Comparison of ENCODE assay signal across 8 cellular contexts in the genomic region with DNA sequence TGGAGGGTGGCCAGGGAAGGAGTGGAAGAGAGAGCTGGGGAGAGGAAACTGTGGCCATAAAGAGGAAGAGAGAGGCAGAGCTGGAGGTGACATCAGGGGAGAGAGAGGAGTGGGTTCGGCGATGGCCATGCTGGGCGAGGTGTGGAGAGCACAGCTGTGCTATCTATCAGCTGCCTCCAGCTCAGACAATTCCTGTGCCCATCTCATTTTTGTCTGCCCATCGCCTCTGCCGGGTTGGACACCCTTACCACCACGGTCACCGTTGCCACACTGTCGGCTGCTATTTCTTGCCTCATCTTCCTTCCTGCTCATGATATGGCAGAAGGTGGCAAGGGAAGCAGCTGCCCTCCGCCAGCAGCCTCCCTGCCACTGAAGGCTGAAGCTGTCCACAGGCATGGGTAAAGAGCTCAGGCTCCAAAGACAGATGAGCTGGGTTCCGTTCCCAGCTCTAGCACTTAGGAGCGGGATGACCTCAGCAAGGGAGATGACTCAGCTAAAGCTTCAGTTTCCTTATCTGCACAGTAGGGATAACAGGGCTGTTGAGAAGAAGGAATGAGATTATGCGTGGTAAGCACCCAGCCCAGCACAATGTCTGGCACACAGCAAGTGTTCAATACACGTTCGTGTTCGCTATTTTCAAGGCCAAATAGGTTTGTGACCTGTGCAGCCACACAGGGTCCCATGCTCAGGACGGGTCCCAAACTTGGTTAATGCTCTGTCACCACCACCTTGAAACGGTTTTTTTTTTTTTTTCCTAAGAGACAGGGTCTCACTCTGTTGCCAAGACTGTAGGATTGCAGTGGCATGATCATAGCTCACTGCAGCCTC. TPM values are rescaled to one million over a fixed set of nuclear protein-coding genes. Genes with fewer than 3 reads are reported as not detected.
DNase-seq lines count a peak whose midpoint lies in the region; ATAC-seq and TF ChIP-seq lines count a peak whose summit lies in the region.

No MANE protein-coding gene starts in this region.

- H3K36me3 ChIP-seq in HUES6 (ENCODE audit: control insufficient read depth, insufficient read depth, low read length), result no peaks in the 10 kb centered on the region
- H3K36me3 ChIP-seq in thyroid gland, result peaks cover 0 to 8% of the 10 kb centered on the region in 2 donors

- intact Hi-C loops in thyroid gland (cut with DNase I) (no loop called here), sciatic nerve (cut with DNase I) (no loop called here), lower leg skin (cut with DNase I; ENCODE audit: low total_unique reads) (no loop called here)

- peak overlapping the region; percentile 63 for H3K4me3 Mint-ChIP-seq in activated CD8-positive, alpha-beta T cell treated with anti-CD3 and anti-CD28 coated beads, Interleukin-2, amount 10 ng/mL, durations not matched to agents 7 days and 5 days

- POLR2A ChIA-PET in activated CD8-positive, alpha-beta T cell treated with anti-CD3 and anti-CD28 coated beads, Interleukin-2, amount 10 ng/mL, durations not matched to agents 7 days and 5 days (lab: Charles Lee), result interaction anchor here (1.0 to 9.6 kb wide), 5 partner anchors 11 to 107 kb away, joined by 3 to 83 read pairs (median 6); a partner anchor contains a TSS

- H3K27me3 Mint-ChIP-seq in activated CD8-positive, alpha-beta T cell treated with anti-CD3 and anti-CD28 coated beads, Interleukin-2, amount 10 ng/mL, durations not matched to agents 7 days and 5 days (ENCODE audit: low read depth), result no peaks in the 10 kb centered on the region

- H3K9me3 Mint-ChIP-seq in activated CD8-positive, alpha-beta T cell treated with anti-CD3 and anti-CD28 coated beads, Interleukin-2, amount 10 ng/mL, durations not matched to agents 7 days and 5 days (ENCODE audit: insufficient read depth), result no peaks in the 10 kb centered on the region

- peak overlapping the region; percentile 61 for H3K9ac ChIP-seq in HUES6 (ENCODE audit: low read length)

- TF ChIP-seq POLR2A in thyroid gland (IDR thresholded peaks at IDR 0.05) (no peak), lower leg skin (IDR thresholded peaks at IDR 0.05) (no peak)

- H3K27ac ChIP-seq in HUES6 (ENCODE audit: low read depth, low read length) (no peak overlapping the region), thyroid gland (peak overlapping the region in 1 of 3 donors; percentile 95)

- peaks cover 90% of the 10 kb centered on the region for H3K4me1 Mint-ChIP-seq in activated CD8-positive, alpha-beta T cell treated with anti-CD3 and anti-CD28 coated beads, Interleukin-2, amount 10 ng/mL, durations not matched to agents 7 days and 5 days (ENCODE audit: low read depth)

- WGBS in thyroid gland, 2 donors, result 70 to 82% methylated on average over 17 of the region's 17 CpGs
- 82 to 86% methylated on average over 17 of the region's 17 CpGs for WGBS in lower leg skin, 2 donors

- H3K27me3 ChIP-seq in HUES6 (ENCODE audit: control insufficient read depth, insufficient read depth, low read length) (no peaks in the 10 kb centered on the region), thyroid gland (no peaks in the 10 kb centered on the region)

- DNase-seq in AG20443 (ENCODE audit: low spot score) (peak; percentile 53), left lobe of liver (ENCODE audit: low spot score) (no peak), thyroid gland (no peak), sciatic nerve (ENCODE audit: low spot score) (no peak), lower leg skin (ENCODE audit: low spot score in 2 of 2) (no peak)
- DNase-seq in activated CD8-positive, alpha-beta T cell treated with anti-CD3 and anti-CD28 coated beads, Interleukin-2, amount 10 ng/mL, durations not matched to agents 7 days and 5 days, result no peak

- H3K27ac Mint-ChIP-seq in activated CD8-positive, alpha-beta T cell treated with anti-CD3 and anti-CD28 coated beads, Interleukin-2, amount 10 ng/mL, durations not matched to agents 7 days and 5 days, result peak overlapping the region; percentile 97

- CTCF ChIA-PET in activated CD8-positive, alpha-beta T cell treated with anti-CD3 and anti-CD28 coated beads, Interleukin-2, amount 10 ng/mL, durations not matched to agents 7 days and 5 days (lab: Charles Lee), result interaction anchor here (1.1 to 6.6 kb wide), 8 partner anchors 8 to 107 kb away, joined by 3 to 52 read pairs (median 6); a partner anchor contains a TSS

- H3K4me3 ChIP-seq in HUES6 (ENCODE audit: low read depth, low read length), result no peak overlapping the region
- H3K4me3 ChIP-seq in thyroid gland (replicated peaks in 1 of 3), result no peak overlapping the region
- no peak overlapping the region for H3K4me3 ChIP-seq in lower leg skin (ENCODE audit: low read depth, poor library complexity, severe bottlenecking)

- no peaks in the 10 kb centered on the region for H3K9me3 ChIP-seq in HUES6 (ENCODE audit: control insufficient read depth, insufficient read depth, low read depth, low read length)
- H3K9me3 ChIP-seq in thyroid gland, result no peaks in the 10 kb centered on the region

- peak; percentile 29 for ATAC-seq in activated CD8-positive, alpha-beta T cell treated with anti-CD3 and anti-CD28 coated beads, Interleukin-2, amount 10 ng/mL, durations not matched to agents 7 days and 5 days
- ATAC-seq in left lobe of liver, result peak; percentile 75
- ATAC-seq in sciatic nerve, result no peak
- no peak for ATAC-seq in HG03520 (IDR thresholded peaks at IDR 0.05; ENCODE audit: unreplicated experiment)

- TF ChIP-seq CTCF in thyroid gland (IDR thresholded peaks at IDR 0.05) (no peak), lower leg skin (IDR thresholded peaks at IDR 0.05) (no peak)

- H3K4me1 ChIP-seq in HUES6 (ENCODE audit: control insufficient read depth, insufficient read depth, low read length) (peaks cover 20% of the 10 kb centered on the region), thyroid gland (peaks cover 42 to 48% of the 10 kb centered on the region in 2 donors)

- H3K36me3 Mint-ChIP-seq in activated CD8-positive, alpha-beta T cell treated with anti-CD3 and anti-CD28 coated beads, Interleukin-2, amount 10 ng/mL, durations not matched to agents 7 days and 5 days (ENCODE audit: low read depth), result peaks cover 50% of the 10 kb centered on the region

RNA-seq across cellular contexts. Expression of a gene that starts 21.9 kb away (rescaled TPM):
- 10 to 100 TPM; 44.1 TPM for total RNA-seq in activated CD8-positive, alpha-beta T cell treated with anti-CD3 and anti-CD28 coated beads, Interleukin-2, amount 10 ng/mL, durations not matched to agents 7 days and 5 days
- total RNA-seq in left lobe of liver, result 13.1 TPM
- 100 to 1,000 TPM in 1 of 4 donors, 10 to 100 TPM in 3; 52.0 to 131 (median 72.2) TPM for total RNA-seq in thyroid gland
- 28.6 TPM for total RNA-seq in sciatic nerve
- 10 to 100 TPM; 15.8 to 24.0 (median 18.9) TPM for total RNA-seq in lower leg skin

Comparison
In these comparisons a context has a peak if more than half of its experiments do, and no peak if none do; other contexts are left out.
1. ATAC-seq: peak in activated CD8-positive, alpha-beta T cell treated with anti-CD3 and anti-CD28 coated beads, Interleukin-2, amount 10 ng/mL, durations not matched to agents 7 days and 5 days (single experiment) and left lobe of liver (single experiment); none in sciatic nerve (single experiment) and HG03520 (single experiment).